22 cellular contexts compared by ENCODE assay signal in genomic region chr19:48507911-48508439, GRCh38. TPM values are rescaled to one million over a fixed set of nuclear protein-coding genes. Genes with fewer than 3 reads are reported as not detected.
"Had no signal": no experiment of that assay in that cellular context is flagged by ENCODE, and none has a peak within 500 bp of the region (broad histone marks: within the 10 kb centered on the region; RNA-seq: fewer than 3 reads in every experiment).

No MANE protein-coding gene starts in this region.

- H3K27ac Mint-ChIP-seq: activated B cell treated with CpG ODN at 0.5 μM for 24 hours; activated CD4-positive, alpha-beta memory T cell treated with anti-CD3 and anti-CD28 coated beads for 36 hours; activated CD4-positive, alpha-beta T cell treated with anti-CD3 and anti-CD28 coated beads for 36 hours; activated naive CD8-positive, alpha-beta T cell; T-helper 1 cell treated with Interleukin-12 subunit alpha and Interleukin-12 subunit beta and Interleukin-4 antibody, amounts not matched to agents 30 μg/mL and 1 μg/mL, for 36 hours had no signal

- ATAC-seq: activated CD4-positive, alpha-beta T cell treated with anti-CD3 and anti-CD28 coated beads for 36 hours; gastroesophageal sphincter; naive thymus-derived CD8-positive, alpha-beta T cell; upper lobe of right lung had no signal

- DNase-seq: activated B cell treated with CpG ODN at 0.5 μM for 24 hours; activated CD4-positive, alpha-beta memory T cell treated with anti-CD3 and anti-CD28 coated beads for 36 hours; activated CD4-positive, alpha-beta T cell treated with anti-CD3 and anti-CD28 coated beads for 36 hours; activated gamma-delta T cell treated with Interleukin-2 at 50 U/mL for 16 hours; head of caudate nucleus; hypothalamus; left ventricle myocardium inferior; naive thymus-derived CD8-positive, alpha-beta T cell; occipital lobe; retina; stimulated activated CD4-positive, alpha-beta T cell treated with anti-CD3 and anti-CD28 coated beads, Interleukin-4, amount 100 ng/mL, for 1 hour; stimulated activated naive CD4-positive, alpha-beta T cell; upper lobe of right lung had no signal

- H3K4me1 ChIP-seq: adrenal gland had no signal

- H3K9me3 ChIP-seq: adrenal gland, ascending aorta, gastroesophageal sphincter, left ventricle myocardium inferior, upper lobe of right lung had no signal

- H3K9me3 Mint-ChIP-seq: activated B cell treated with CpG ODN at 0.5 μM for 24 hours; activated CD4-positive, alpha-beta memory T cell treated with anti-CD3 and anti-CD28 coated beads for 36 hours; central memory CD8-positive, alpha-beta T cell; naive thymus-derived CD8-positive, alpha-beta T cell; T-helper 1 cell treated with Interleukin-12 subunit alpha and Interleukin-12 subunit beta and Interleukin-4 antibody, amounts not matched to agents 30 μg/mL and 1 μg/mL, for 36 hours had no signal

- H3K4me3 ChIP-seq: adrenal gland, ascending aorta, gastroesophageal sphincter, left ventricle myocardium inferior, upper lobe of right lung had no signal

- H3K4me3 Mint-ChIP-seq: activated B cell treated with CpG ODN at 0.5 μM for 24 hours; activated CD4-positive, alpha-beta memory T cell treated with anti-CD3 and anti-CD28 coated beads for 36 hours; activated CD4-positive, alpha-beta T cell treated with anti-CD3 and anti-CD28 coated beads for 36 hours; activated naive CD8-positive, alpha-beta T cell; central memory CD8-positive, alpha-beta T cell; T-helper 1 cell treated with Interleukin-12 subunit alpha and Interleukin-12 subunit beta and Interleukin-4 antibody, amounts not matched to agents 30 μg/mL and 1 μg/mL, for 36 hours had no signal

- H3K27me3 Mint-ChIP-seq: activated CD4-positive, alpha-beta memory T cell treated with anti-CD3 and anti-CD28 coated beads for 36 hours; activated CD4-positive, alpha-beta T cell treated with anti-CD3 and anti-CD28 coated beads for 36 hours; activated naive CD8-positive, alpha-beta T cell; central memory CD8-positive, alpha-beta T cell; naive thymus-derived CD8-positive, alpha-beta T cell had no signal

- H3K27ac ChIP-seq: adrenal gland, ascending aorta, epithelial cell of prostate, gastroesophageal sphincter, left ventricle myocardium inferior, upper lobe of right lung had no signal

- H3K36me3 Mint-ChIP-seq: activated CD4-positive, alpha-beta memory T cell treated with anti-CD3 and anti-CD28 coated beads for 36 hours; activated naive CD8-positive, alpha-beta T cell had no signal

- H3K36me3 ChIP-seq: adrenal gland, ascending aorta, gastroesophageal sphincter, left ventricle myocardium inferior, upper lobe of right lung had no signal

RNA-seq across cellular contexts. Expression of gene LMTK3, which starts 3.7 kb away (rescaled TPM):
- total RNA-seq: lung microvascular endothelial cell, subcutaneous adipose tissue had no signal

RNA-seq across cellular contexts. Expression of gene SULT2B1, which starts 44.0 kb away (rescaled TPM):
- total RNA-seq: activated B cell treated with CpG ODN at 0.5 μM for 24 hours; activated CD4-positive, alpha-beta memory T cell treated with anti-CD3 and anti-CD28 coated beads for 36 hours; activated CD4-positive, alpha-beta T cell treated with anti-CD3 and anti-CD28 coated beads for 36 hours; ascending aorta; lung microvascular endothelial cell; naive thymus-derived CD8-positive, alpha-beta T cell; occipital lobe; subcutaneous adipose tissue had no signal
